In the genomic region with DNA sequence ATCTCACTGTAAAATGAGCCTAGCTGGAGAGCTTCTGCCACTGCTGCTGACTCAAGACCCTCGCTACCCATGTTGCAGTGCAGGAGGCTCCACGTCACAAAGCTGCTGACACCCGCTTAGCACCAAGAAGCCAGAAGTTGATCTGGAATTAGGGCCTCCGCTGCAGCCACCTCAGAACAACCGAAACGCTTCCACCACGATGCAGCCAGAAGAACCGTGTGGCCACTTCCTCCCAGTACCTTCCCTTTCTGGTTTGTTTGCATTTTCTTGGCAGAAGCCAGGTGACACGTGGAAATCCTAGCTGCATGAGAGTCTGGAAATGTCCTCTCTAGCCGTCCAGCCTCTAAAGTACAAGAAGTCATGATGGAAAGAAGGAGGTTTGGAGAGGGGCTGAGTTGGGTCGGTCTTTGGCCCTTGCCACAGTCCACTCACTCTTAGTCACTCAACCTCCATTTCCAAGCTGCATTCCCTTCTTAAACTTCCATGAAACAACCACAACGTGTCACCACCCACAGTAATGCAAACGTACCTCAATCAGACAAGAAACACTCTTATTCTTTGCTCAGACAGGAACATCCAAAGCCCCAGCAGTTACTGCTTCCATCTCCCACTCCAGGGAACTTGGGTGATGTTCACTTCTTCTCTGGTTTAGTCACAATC, we compare ENCODE assay signal across 29 cellular contexts. TPM values are rescaled to one million over a fixed set of nuclear protein-coding genes. Genes with fewer than 3 reads are reported as not detected.
DNase-seq lines count a peak whose midpoint lies in the region; ATAC-seq, FAIRE-seq and TF ChIP-seq lines count a peak whose summit lies in the region.
"Had no signal": no experiment of that assay in that cellular context is flagged by ENCODE, and none has a peak within 500 bp of the region (broad histone marks: within the 10 kb centered on the region; RNA-seq: fewer than 3 reads in every experiment).

No MANE protein-coding gene starts in this region.

- no peak overlapping the region for H3K27ac Mint-ChIP-seq in GM23338
- H3K27ac Mint-ChIP-seq: activated CD4-positive, alpha-beta T cell treated with anti-CD3 and anti-CD28 coated beads, Interleukin-2, amount 10 ng/mL, durations not matched to agents 7 days and 5 days; activated CD8-positive, alpha-beta memory T cell treated with anti-CD3 and anti-CD28 coated beads, Interleukin-2, amount 10 ng/mL, durations not matched to agents 7 days and 5 days; activated T-cell treated with anti-CD3 and anti-CD28 coated beads, Interleukin-2, amount 50 U/mL, for 72 hours; progenitor cell of endocrine pancreas; stimulated activated memory B cell treated with anti-CD40 and anti-IgM and Interleukin-4, amounts not matched to agents 10 μg/mL and 1 μg/mL and 100 μg/mL, for 72 hours had no signal

- H3K79me1 ChIP-seq in H1 (ENCODE audit: low read depth, low read length), result no peaks in the 10 kb centered on the region

- H3K56ac ChIP-seq in H1 (replicated peaks; ENCODE audit: insufficient read length, low read depth, low read length), result no peak overlapping the region

- WGBS in H1 (ENCODE audit: extremely low coverage in 1 of 2, insufficient coverage in 1 of 2, insufficient read length in 1 of 2, insufficient replicate concordance in 2 of 2, low coverage in 1 of 2, low lambda C conversion rate in 2 of 2, missing lambda C conversion rate in 1 of 2), 2 experiments, result 82% methylated on average over 12 of the region's 13 CpGs; no CpG with 5 or more reads in 1 of the 2 experiments

- H3K18ac ChIP-seq in H1 (ENCODE audit: extremely low read depth, low read length), result no peak overlapping the region

- CTCF ChIA-PET in PC-3 (lab: Charles Lee), result no interaction called here
- CTCF ChIA-PET in H1 (lab: Charles Lee; ENCODE audit: partially characterized antibody), result interaction anchor here (0.6 to 7.5 kb wide), 4 partner anchors 17 to 616 kb away, joined by 3 to 47 read pairs (median 3); partner anchors contain the start of gene PINK1

- no peak for TF ChIP-seq CTCF in GM23338 (conservative IDR thresholded peaks at IDR 0.05; ENCODE audit: low read depth in 2 of 2)
- no peak for TF ChIP-seq CTCF in PC-3 (conservative IDR thresholded peaks at IDR 0.05; ENCODE audit: low read depth, low read length)
- no peak for TF ChIP-seq CTCF in H1 (IDR thresholded peaks at IDR 0.05; ENCODE audit: control extremely low read depth in 1 of 3, insufficient read depth in 1 of 3, low read depth in 1 of 3, low read length in 3 of 3)
- no peak for TF ChIP-seq CTCF in neutrophil (IDR thresholded peaks at IDR 0.05)

- H3K4me3 Mint-ChIP-seq in GM23338, result no peak overlapping the region
- H3K4me3 Mint-ChIP-seq: activated CD4-positive, alpha-beta T cell treated with anti-CD3 and anti-CD28 coated beads, Interleukin-2, amount 10 ng/mL, durations not matched to agents 7 days and 5 days; activated CD8-positive, alpha-beta memory T cell treated with anti-CD3 and anti-CD28 coated beads, Interleukin-2, amount 10 ng/mL, durations not matched to agents 7 days and 5 days; activated T-cell treated with anti-CD3 and anti-CD28 coated beads, Interleukin-2, amount 50 U/mL, for 72 hours; neural crest cell; stimulated activated memory B cell treated with anti-CD40 and anti-IgM and Interleukin-4, amounts not matched to agents 10 μg/mL and 1 μg/mL and 100 μg/mL, for 72 hours had no signal

- H3K14ac ChIP-seq in H1 (ENCODE audit: insufficient read length), result no peak overlapping the region

- H3K36me3 Mint-ChIP-seq in GM23338 (ENCODE audit: low read depth), result no peaks in the 10 kb centered on the region
- H3K36me3 Mint-ChIP-seq: activated CD8-positive, alpha-beta memory T cell treated with anti-CD3 and anti-CD28 coated beads, Interleukin-2, amount 10 ng/mL, durations not matched to agents 7 days and 5 days; stimulated activated memory B cell treated with anti-CD40 and anti-IgM and Interleukin-4, amounts not matched to agents 10 μg/mL and 1 μg/mL and 100 μg/mL, for 72 hours had no signal

- H3K4me2 ChIP-seq in GM23338 (no peak overlapping the region), PC-3 (ENCODE audit: low read length) (peak overlapping the region; percentile 50), H1 (ENCODE audit: insufficient read depth in 1 of 2, low read depth in 2 of 2, low read length in 2 of 2) (no peak overlapping the region)
- H3K4me2 ChIP-seq: KMS-11 had no signal

- H3K23me2 ChIP-seq in H1 (ENCODE audit: low read depth, low read length), result no peaks in the 10 kb centered on the region

- H2AK5ac ChIP-seq in H1 (ENCODE audit: low read depth, low read length), result no peak overlapping the region; the same call in 1 of the 2 replicates

- no peak for TF ChIP-seq RAD21 in H1 (IDR thresholded peaks at IDR 0.05 in 1 of 2, conservative IDR thresholded peaks at IDR 0.05 in 1 of 2; ENCODE audit: low read depth in 2 of 2, low read length in 2 of 2)

- no peak overlapping the region for H2BK15ac ChIP-seq in H1 (ENCODE audit: low read length)

- DNase-seq in GM23338 (ENCODE audit: low spot score) (no peak), PC-3 (peak; percentile 74), H1 (ENCODE audit: low read depth in 1 of 2, low spot score in 2 of 2) (no peak), NCI-H1436 treated with DMSO at 0.1 percent for 48 hours (lab: John Stamatoyannopoulos, UW) (no peak), OCI-M1 (lab: John Stamatoyannopoulos, UW) (no peak), AG08395 (ENCODE audit: low spot score) (no peak)
- DNase-seq in activated CD4-positive, alpha-beta T cell treated with anti-CD3 and anti-CD28 coated beads, Interleukin-2, amount 50 U/mL, for 4 hours, result no peak
- DNase-seq: activated CD4-positive, alpha-beta T cell treated with anti-CD3 and anti-CD28 coated beads, Interleukin-2, amount 10 ng/mL, durations not matched to agents 7 days and 5 days; activated CD8-positive, alpha-beta memory T cell treated with anti-CD3 and anti-CD28 coated beads, Interleukin-2, amount 10 ng/mL, durations not matched to agents 7 days and 5 days; activated naive CD4-positive, alpha-beta T cell treated with Interleukin-2 at 50 U/mL for 16 hours; activated T-cell treated with anti-CD3 and anti-CD28 coated beads, Interleukin-2, amount 50 U/mL, for 72 hours; DND-41; left cardiac atrium; NCI-H446 treated with DMSO at 0.1 percent for 48 hours; stimulated activated CD4-positive, alpha-beta T cell treated with anti-CD3 and anti-CD28 coated beads, Interleukin-4, amount 100 ng/mL, for 4 hours; WERI-Rb-1 had no signal

- no peak for ATAC-seq in GM23338
- ATAC-seq in PC-3, result no peak
- ATAC-seq: activated CD8-positive, alpha-beta memory T cell treated with anti-CD3 and anti-CD28 coated beads, Interleukin-2, amount 10 ng/mL, durations not matched to agents 7 days and 5 days; activated T-cell treated with anti-CD3 and anti-CD28 coated beads, Interleukin-2, amount 50 U/mL, for 72 hours; GM12878; left cardiac atrium; Right ventricle myocardium inferior; sciatic nerve; stimulated activated memory B cell treated with anti-CD40 and anti-IgM and Interleukin-4, amounts not matched to agents 10 μg/mL and 1 μg/mL and 100 μg/mL, for 72 hours had no signal

- FAIRE-seq in H1 (lab: Jason Lieb, UNC), result no peak
- FAIRE-seq: GM12878 had no signal

- H3K9me3 Mint-ChIP-seq in GM23338, result no peaks in the 10 kb centered on the region; the same call in 2 of the 3 replicates
- H3K9me3 Mint-ChIP-seq: activated CD4-positive, alpha-beta T cell treated with anti-CD3 and anti-CD28 coated beads, Interleukin-2, amount 10 ng/mL, durations not matched to agents 7 days and 5 days; activated T-cell treated with anti-CD3 and anti-CD28 coated beads, Interleukin-2, amount 50 U/mL, for 72 hours; neural crest cell; stimulated activated memory B cell treated with anti-CD40 and anti-IgM and Interleukin-4, amounts not matched to agents 10 μg/mL and 1 μg/mL and 100 μg/mL, for 72 hours had no signal

- POLR2A ChIA-PET in PC-3 (lab: Charles Lee; ENCODE audit: unreplicated experiment), result interaction anchor here (0.6 kb wide), 1 partner anchor 442 kb away, joined by 3 read pairs; no protein-coding TSS in a partner anchor
- POLR2A ChIA-PET in H1 (lab: Charles Lee; ENCODE audit: partially characterized antibody), result no interaction called here

- H3K4me3 ChIP-seq in GM23338, result no peak overlapping the region
- no peak overlapping the region for H3K4me3 ChIP-seq in PC-3 (ENCODE audit: low read length)
- no peak overlapping the region for H3K4me3 ChIP-seq in H1 (ENCODE audit: extremely low read depth in 1 of 4, insufficient read depth in 2 of 4, low read depth in 3 of 4, low read length in 4 of 4)
- H3K4me3 ChIP-seq in neutrophil (ENCODE audit: low read depth in 1 of 2, low read length in 1 of 2), result no peak overlapping the region
- H3K4me3 ChIP-seq: adrenal gland, breast epithelium, GM12878 had no signal

- no peak overlapping the region for H4K91ac ChIP-seq in H1 (replicated peaks; ENCODE audit: insufficient read length, low read length)

- 0 out of 2 replicates have a peak overlapping the region, but pooled peaks have one; percentile 63 for H2AFZ ChIP-seq in GM23338
- peak overlapping the region; percentile 24 for H2AFZ ChIP-seq in PC-3 (ENCODE audit: low read length)
- 0 out of 2 replicates have a peak overlapping the region, but pooled peaks have one; percentile 71 for H2AFZ ChIP-seq in H1 (ENCODE audit: low read length)

- no peak overlapping the region for H2BK20ac ChIP-seq in H1 (ENCODE audit: low read length)

- no peak overlapping the region for H4K8ac ChIP-seq in H1 (ENCODE audit: extremely low read depth, insufficient read depth, low read length)

- H3K27me3 ChIP-seq in GM23338 (ENCODE audit: insufficient read depth) (no peaks in the 10 kb centered on the region), PC-3 (ENCODE audit: low read length) (no peaks in the 10 kb centered on the region), H1 (replicated peaks in 1 of 4; ENCODE audit: control insufficient read depth in 3 of 4, extremely low read depth in 1 of 4, insufficient read depth in 3 of 4, low read length in 3 of 4) (peaks cover 0 to 2% (median 0%) of the 10 kb centered on the region in 4 experiments; a peak in 1 of 7 replicates), neutrophil (peaks cover 12% of the 10 kb centered on the region)
- H3K27me3 ChIP-seq: adrenal gland, breast epithelium had no signal

- H3K79me2 ChIP-seq in GM23338 (replicated peaks; ENCODE audit: insufficient read depth) (no peaks in the 10 kb centered on the region), PC-3 (ENCODE audit: low read length) (no peaks in the 10 kb centered on the region), H1 (ENCODE audit: control insufficient read depth in 1 of 2, insufficient read depth in 2 of 2, low read length in 2 of 2) (no peaks in the 10 kb centered on the region)

- H3K23ac ChIP-seq in H1 (ENCODE audit: insufficient read length), result no peak overlapping the region

- H3K27me3 Mint-ChIP-seq in GM23338 (ENCODE audit: insufficient read depth, low read depth, poor library complexity), result peaks cover 8% of the 10 kb centered on the region

- H3K36me3 ChIP-seq in GM23338 (ENCODE audit: insufficient read depth) (no peaks in the 10 kb centered on the region), PC-3 (ENCODE audit: low read depth, low read length) (no peaks in the 10 kb centered on the region), H1 (ENCODE audit: control insufficient read depth in 2 of 4, insufficient read depth in 4 of 4, low read length in 3 of 4) (no peaks in the 10 kb centered on the region), neutrophil (no peaks in the 10 kb centered on the region)
- H3K36me3 ChIP-seq: adrenal gland, breast epithelium, WERI-Rb-1 had no signal

- H3F3A ChIP-seq in GM23338 (replicated peaks; ENCODE audit: low read depth) (no peaks in the 10 kb centered on the region), PC-3 (ENCODE audit: low read length, unreplicated experiment) (peaks cover 5% of the 10 kb centered on the region)

- H3K9me3 ChIP-seq in PC-3 (ENCODE audit: low read length) (no peaks in the 10 kb centered on the region), H1 (ENCODE audit: insufficient read depth in 2 of 2, low read depth in 1 of 2, low read length in 1 of 2) (no peaks in the 10 kb centered on the region), neutrophil (no peaks in the 10 kb centered on the region)
- H3K9me3 ChIP-seq: adrenal gland, breast epithelium had no signal

- no peak for TF ChIP-seq POLR2A in H1 (IDR thresholded peaks at IDR 0.05; ENCODE audit: control extremely low read depth in 1 of 2, low read depth in 2 of 2, low read length in 2 of 2)

- H3K9ac ChIP-seq in PC-3 (ENCODE audit: low read length) (peak overlapping the region; percentile 58), H1 (replicated peaks in 1 of 4; ENCODE audit: extremely low read depth in 1 of 4, low read depth in 3 of 4, low read length in 3 of 4) (no peak overlapping the region)
- H3K9ac ChIP-seq: KMS-11 had no signal

- no peak overlapping the region for H4K5ac ChIP-seq in H1 (ENCODE audit: insufficient read length, low read depth, low read length)

- H3K4ac ChIP-seq in H1 (replicated peaks; ENCODE audit: insufficient read length, low read depth, low read length), result no peak overlapping the region

- H2BK120ac ChIP-seq in H1 (replicated peaks; ENCODE audit: low read depth, low read length), result no peak overlapping the region

- BruUV-seq in PC-3 (replicated peaks; lab: Mats Ljungman, UMichigan), result no TSS peak

- H3K9me2 ChIP-seq in GM23338 (ENCODE audit: insufficient read depth) (no peaks in the 10 kb centered on the region), PC-3 (replicated peaks; ENCODE audit: low read length) (no peaks in the 10 kb centered on the region)

- no peak overlapping the region for H2BK5ac ChIP-seq in H1 (ENCODE audit: low read depth, low read length)

- no peak overlapping the region for H2BK12ac ChIP-seq in H1 (ENCODE audit: low read depth, low read length)

- intact Hi-C loops in PC-3 (cut with micrococcal nuclease), result loop anchor here (5.0 kb wide), 1 partner anchor 33 kb away; no protein-coding TSS in a partner anchor

- TF ChIP-seq EP300 in H1 (IDR thresholded peaks at IDR 0.05; ENCODE audit: borderline replicate concordance in 1 of 2, low read depth in 2 of 2, low read length in 2 of 2), result no peak

- no peak overlapping the region for H3K27ac ChIP-seq in GM23338 (ENCODE audit: low read depth)
- peak overlapping the region; percentile 94 for H3K27ac ChIP-seq in PC-3 (ENCODE audit: low read length)
- no peak overlapping the region for H3K27ac ChIP-seq in H1 (ENCODE audit: low read depth, low read length)
- peak overlapping the region; percentile 62 for H3K27ac ChIP-seq in neutrophil
- H3K27ac ChIP-seq: adrenal gland, breast epithelium, C4-2B, foreskin keratinocyte, KMS-11, WERI-Rb-1 had no signal

- no peaks in the 10 kb centered on the region for H4K20me1 ChIP-seq in GM23338 (replicated peaks; ENCODE audit: insufficient read depth)
- H4K20me1 ChIP-seq in PC-3 (ENCODE audit: low read length), result no peaks in the 10 kb centered on the region
- no peaks in the 10 kb centered on the region for H4K20me1 ChIP-seq in H1 (replicated peaks in 1 of 2; ENCODE audit: control insufficient read depth in 1 of 2, insufficient read depth in 2 of 2, low read length in 2 of 2)

- no peaks in the 10 kb centered on the region for H3K4me1 ChIP-seq in GM23338 (ENCODE audit: insufficient read depth)
- H3K4me1 ChIP-seq in PC-3 (ENCODE audit: insufficient read depth, low read length), result peaks cover 38% of the 10 kb centered on the region
- peaks cover 0 to 2% (median 0%) of the 10 kb centered on the region in 4 experiments; a peak in 2 of 7 replicates for H3K4me1 ChIP-seq in H1 (replicated peaks in 1 of 4; ENCODE audit: control insufficient read depth in 3 of 4, insufficient read depth in 4 of 4, low read length in 3 of 4)
- peaks cover 18 to 27% of the 10 kb centered on the region in 2 experiments for H3K4me1 ChIP-seq in neutrophil (ENCODE audit: control insufficient read depth in 1 of 2, insufficient read depth in 1 of 2, low read depth in 1 of 2, low read length in 1 of 2)
- H3K4me1 ChIP-seq: adrenal gland, breast epithelium had no signal

- H3K4me1 Mint-ChIP-seq in GM23338, result peaks cover 2% of the 10 kb centered on the region; the same call in 1 of the 3 replicates
- H3K4me1 Mint-ChIP-seq: activated CD4-positive, alpha-beta T cell treated with anti-CD3 and anti-CD28 coated beads, Interleukin-2, amount 10 ng/mL, durations not matched to agents 7 days and 5 days; activated CD8-positive, alpha-beta memory T cell treated with anti-CD3 and anti-CD28 coated beads, Interleukin-2, amount 10 ng/mL, durations not matched to agents 7 days and 5 days; neural crest cell had no signal

RNA-seq across cellular contexts. Expression of gene CDA, which starts 10.0 kb away (rescaled TPM):
- 1.7 and 2.5 TPM in 2 replicates for total RNA-seq in GM23338 (2014; rRNA removed; shearing (Covaris generic))
- polyA plus RNA-seq in GM23338 (2016; fragmentation: Nextera tagmentation; extraction: Ambion mirVana) (13.6 and 16.4 TPM in 2 replicates), H1 (2011; rRNA removed) (11.3 TPM in 2 replicates)
- total RNA-seq in PC-3 (2014; rRNA removed), result 30.3 and 36.3 TPM in 2 replicates
- 3.3 and 4.4 TPM in 2 replicates for total RNA-seq in H1 (2021; fragmentation: NEBNext Ultra II Directional; extraction: Animal tissue kit (Norgen Biotek cat#: 25700))
- polyA plus RNA-seq in H1 (2011; cell fraction: cytosol; rRNA removed), result 7.0 TPM
- polyA plus RNA-seq in H1 (2011; cell fraction: nucleus; rRNA removed), result 5.3 TPM
- 4.4 to 10.1 TPM (median 7.1 TPM) in 4 replicates for polyA plus RNA-seq in H1 (2012, experiment 1 of 2)
- 7.0 TPM for polyA plus RNA-seq in H1 (2012, experiment 2 of 2)
- 7.4 TPM for polyA plus RNA-seq in H1 (2013, experiment 1 of 2)
- 7.4 TPM for polyA plus RNA-seq in H1 (2013, experiment 2 of 2)
- polyA minus RNA-seq in H1 (2011; rRNA and poly(A)+ RNA removed), result 3.0 and 3.9 TPM in 2 replicates
- 4.9 TPM for polyA minus RNA-seq in H1 (2011; cell fraction: cytosol; rRNA and poly(A)+ RNA removed)
- 2.2 TPM for polyA minus RNA-seq in H1 (2011; cell fraction: nucleus; rRNA and poly(A)+ RNA removed)
- total RNA-seq: activated CD4-positive, alpha-beta T cell treated with anti-CD3 and anti-CD28 coated beads, Interleukin-2, amount 10 ng/mL, durations not matched to agents 7 days and 5 days; activated CD8-positive, alpha-beta memory T cell treated with anti-CD3 and anti-CD28 coated beads, Interleukin-2, amount 10 ng/mL, durations not matched to agents 7 days and 5 days; activated T-cell treated with anti-CD3 and anti-CD28 coated beads, Interleukin-2, amount 50 U/mL, for 72 hours; GM12878; neural crest cell; progenitor cell of endocrine pancreas had no signal
- polyA plus RNA-seq: GM12878 had no signal

RNA-seq across cellular contexts. Expression of gene FAM43B, which starts 26.5 kb away (rescaled TPM):
- total RNA-seq in GM23338 (2014; rRNA removed; shearing (Covaris generic)), result 3.0 and 3.6 TPM in 2 replicates
- polyA plus RNA-seq in GM23338 (2016; fragmentation: Nextera tagmentation; extraction: Ambion mirVana) (0.66 and 1.1 TPM in 2 replicates), H1 (2011; rRNA removed) (0.88 and 1.0 TPM in 2 replicates)
- 0.11 TPM in 1 of 2 replicates, not detected in the other for total RNA-seq in PC-3 (2014; rRNA removed)
- total RNA-seq in H1 (2021; fragmentation: NEBNext Ultra II Directional; extraction: Animal tissue kit (Norgen Biotek cat#: 25700)), result 1.9 and 2.2 TPM in 2 replicates
- polyA plus RNA-seq in H1 (2011; cell fraction: cytosol; rRNA removed), result 0.71 TPM
- 1.2 TPM for polyA plus RNA-seq in H1 (2011; cell fraction: nucleus; rRNA removed)
- 0.81 to 1.7 TPM (median 1.6 TPM) in 4 replicates for polyA plus RNA-seq in H1 (2012, experiment 1 of 2)
- 2.1 TPM for polyA plus RNA-seq in H1 (2012, experiment 2 of 2)
- polyA plus RNA-seq in H1 (2013, experiment 1 of 2), result 0.93 TPM
- polyA plus RNA-seq in H1 (2013, experiment 2 of 2), result 0.66 TPM
- 0.13 and 0.44 TPM in 2 replicates for polyA minus RNA-seq in H1 (2011; rRNA and poly(A)+ RNA removed)
- 1.7 TPM for polyA minus RNA-seq in H1 (2011; cell fraction: cytosol; rRNA and poly(A)+ RNA removed)
- polyA minus RNA-seq in H1 (2011; cell fraction: nucleus; rRNA and poly(A)+ RNA removed), result 0.80 TPM
- total RNA-seq: activated CD4-positive, alpha-beta T cell treated with anti-CD3 and anti-CD28 coated beads, Interleukin-2, amount 10 ng/mL, durations not matched to agents 7 days and 5 days; activated CD8-positive, alpha-beta memory T cell treated with anti-CD3 and anti-CD28 coated beads, Interleukin-2, amount 10 ng/mL, durations not matched to agents 7 days and 5 days; activated T-cell treated with anti-CD3 and anti-CD28 coated beads, Interleukin-2, amount 50 U/mL, for 72 hours; foreskin keratinocyte; GM12878; lung microvascular endothelial cell had no signal
- polyA plus RNA-seq: GM12878 had no signal

RNA-seq across cellular contexts. Expression of gene PINK1, which starts 54.4 kb away (rescaled TPM):
- total RNA-seq in GM23338 (2014; rRNA removed; shearing (Covaris generic)), result 34.5 and 42.7 TPM in 2 replicates
- polyA plus RNA-seq in GM23338 (2016; fragmentation: Nextera tagmentation; extraction: Ambion mirVana) (18.3 and 20.8 TPM in 2 replicates), H1 (2011; rRNA removed) (16.1 and 21.0 TPM in 2 replicates)
- total RNA-seq in PC-3 (2014; rRNA removed), result 129 and 160 TPM in 2 replicates
- total RNA-seq in H1 (2021; fragmentation: NEBNext Ultra II Directional; extraction: Animal tissue kit (Norgen Biotek cat#: 25700)), result 19.3 and 20.5 TPM in 2 replicates
- polyA plus RNA-seq in H1 (2011; cell fraction: cytosol; rRNA removed), result 24.1 TPM
- 18.1 TPM for polyA plus RNA-seq in H1 (2011; cell fraction: nucleus; rRNA removed)
- 13.9 to 22.3 TPM (median 20.0 TPM) in 4 replicates for polyA plus RNA-seq in H1 (2012, experiment 1 of 2)
- polyA plus RNA-seq in H1 (2012, experiment 2 of 2), result 14.5 TPM
- 12.1 TPM for polyA plus RNA-seq in H1 (2013, experiment 1 of 2)
- polyA plus RNA-seq in H1 (2013, experiment 2 of 2), result 12.0 TPM
- polyA minus RNA-seq in H1 (2011; rRNA and poly(A)+ RNA removed), result 8.6 and 13.2 TPM in 2 replicates
- 7.8 TPM for polyA minus RNA-seq in H1 (2011; cell fraction: cytosol; rRNA and poly(A)+ RNA removed)
- 5.9 TPM for polyA minus RNA-seq in H1 (2011; cell fraction: nucleus; rRNA and poly(A)+ RNA removed)

Comparison
In these comparisons a context has a peak if more than half of its experiments do, and no peak if none do; other contexts are left out.
1. H3K27ac ChIP-seq: peak in PC-3 (single experiment) and neutrophil (single experiment); none in GM23338 (single experiment) and H1 (single experiment).
2. Peak in every context shown above with its lines, with median percentiles within 50 percentile points of each other: H2AFZ ChIP-seq.